ENCODE assay signal across 19 cellular contexts in the genomic region with DNA sequence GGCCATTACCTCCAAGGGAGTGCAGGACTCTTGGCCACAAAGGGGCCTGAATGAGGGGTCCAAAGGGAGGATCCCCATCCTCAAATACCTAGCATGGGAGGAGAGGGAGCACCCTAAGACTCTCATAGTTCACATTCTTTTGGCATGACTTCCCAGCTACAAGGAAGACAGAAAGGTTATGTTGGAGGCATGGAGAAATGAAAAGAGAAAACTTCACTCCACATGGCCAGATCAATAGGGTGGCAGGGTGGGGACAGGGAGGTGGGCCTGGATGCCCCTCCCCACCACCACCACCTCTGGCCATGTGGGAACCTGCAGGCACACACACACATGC.
"Had no signal": no experiment of that assay in that cellular context is flagged by ENCODE, and none has a peak within 500 bp of the region (broad histone marks: within the 10 kb centered on the region; RNA-seq: fewer than 3 reads in every experiment).

No MANE protein-coding gene starts in this region.

- DNase-seq: activated CD4-positive, alpha-beta T cell treated with anti-CD3 and anti-CD28 coated beads for 1 hour; activated CD4-positive, alpha-beta T cell treated with anti-CD3 and anti-CD28 coated beads, Interleukin-2, amount 50 U/mL, for 4 hours; activated naive CD4-positive, alpha-beta T cell treated with anti-CD3 and anti-CD28 coated beads for 36 hours; activated naive CD8-positive, alpha-beta T cell treated with anti-CD3 and anti-CD28 coated beads, Interleukin-2, amount 50 U/mL, for 24 hours; aorta; cerebellar nuclear complex; erythroblast; stimulated activated CD4-positive, alpha-beta T cell treated with anti-CD3 and anti-CD28 coated beads, Interleukin-4, amount 100 ng/mL, for 4 hours; stimulated activated CD8-positive, alpha-beta memory T cell treated with anti-CD3 and anti-CD28 coated beads, Interleukin-4, amount 100 ng/mL, for 48 hours; stimulated activated naive CD8-positive, alpha-beta T cell treated with anti-CD3 and anti-CD28 coated beads, Interleukin-15, amount 100 ng/mL, for 72 hours; T-helper 9 cell had no signal

- H3K36me3 ChIP-seq: neutrophil, right atrium auricular region had no signal

- H3K9me3 Mint-ChIP-seq: activated T-helper 2 cell treated with anti-CD3 and anti-CD28 coated beads, Interferon-gamma antibody, Interleukin-2, Interleukin-4, amounts not matched to agents 10 μg/mL and 5 μg/mL and 100 μg/mL, durations not matched to agents 14 hours and 24 hours and 36 hours; type B pancreatic cell had no signal

- H3K4me2 ChIP-seq: smooth muscle cell had no signal

- H3K4me3 ChIP-seq: lung, right atrium auricular region, smooth muscle cell had no signal

- H3K36me3 Mint-ChIP-seq: type B pancreatic cell had no signal

- H3K4me3 Mint-ChIP-seq: activated naive CD4-positive, alpha-beta T cell treated with anti-CD3 and anti-CD28 coated beads for 36 hours; activated naive CD8-positive, alpha-beta T cell treated with anti-CD3 and anti-CD28 coated beads, Interleukin-2, amount 50 U/mL, for 24 hours; endodermal cell; naive thymus-derived CD4-positive, alpha-beta T cell; stimulated activated naive CD8-positive, alpha-beta T cell treated with anti-CD3 and anti-CD28 coated beads, Interleukin-15, amount 100 ng/mL, for 72 hours; type B pancreatic cell had no signal

- H3K27ac ChIP-seq: neutrophil, right atrium auricular region had no signal

- H3K27ac Mint-ChIP-seq: activated naive CD4-positive, alpha-beta T cell treated with anti-CD3 and anti-CD28 coated beads for 36 hours; activated naive CD8-positive, alpha-beta T cell treated with anti-CD3 and anti-CD28 coated beads, Interleukin-2, amount 50 U/mL, for 24 hours; activated T-helper 2 cell treated with anti-CD3 and anti-CD28 coated beads, Interferon-gamma antibody, Interleukin-2, Interleukin-4, amounts not matched to agents 10 μg/mL and 5 μg/mL and 100 μg/mL, durations not matched to agents 14 hours and 24 hours and 36 hours; endodermal cell; naive thymus-derived CD4-positive, alpha-beta T cell; type B pancreatic cell had no signal

- H3K27me3 ChIP-seq: right atrium auricular region had no signal

- H3K9me3 ChIP-seq: neutrophil had no signal

- H3K4me1 ChIP-seq: right atrium auricular region had no signal

- ATAC-seq: activated naive CD8-positive, alpha-beta T cell treated with anti-CD3 and anti-CD28 coated beads, Interleukin-2, amount 50 U/mL, for 24 hours; naive thymus-derived CD4-positive, alpha-beta T cell had no signal
